ENCODE assay signal across 16 cellular contexts in genomic region chr3:174016186-174016585, GRCh38.
DNase-seq lines count a peak whose midpoint lies in the region; TF ChIP-seq lines count a peak whose summit lies in the region.
"Had no signal": no experiment of that assay in that cellular context is flagged by ENCODE, and none has a peak within 500 bp of the region (broad histone marks: within the 10 kb centered on the region; RNA-seq: fewer than 3 reads in every experiment).

No MANE protein-coding gene starts in this region.

- TF ChIP-seq POLR2A in esophagus muscularis mucosa (IDR thresholded peaks at IDR 0.05; ENCODE audit: low read depth) = no peak

- peak; percentile 29 for DNase-seq in GM03348 (ENCODE audit: low spot score)
- peak; percentile 33 for DNase-seq in SK-MEL-5 (ENCODE audit: low read depth, low spot score)
- peak; percentile 13 for DNase-seq in epithelial cell of proximal tubule (ENCODE audit: low read depth)
- DNase-seq in renal cortical epithelial cell (ENCODE audit: low read depth) = peak; percentile 41
- DNase-seq in T-helper 2 cell treated with Interferon-gamma antibody and Interleukin-4, amounts not matched to agents 5 μg/mL and 100 μg/mL, for 36 hours (ENCODE audit: low spot score) = no peak
- no peak for DNase-seq in esophagus muscularis mucosa (ENCODE audit: extremely low spot score)
- DNase-seq in activated naive CD4-positive, alpha-beta T cell treated with anti-CD3 and anti-CD28 coated beads, Interleukin-2, amount 10 ng/mL, durations not matched to agents 7 days and 5 days = no peak
- DNase-seq in NCI-H526 treated with DMSO at 0.1 percent for 48 hours (lab: John Stamatoyannopoulos, UW) = no peak
- DNase-seq: aorta; CD4-positive, alpha-beta memory T cell; effector memory CD4-positive, alpha-beta T cell; KBM-7; NCI-H1694 treated with DMSO at 0.1 percent for 48 hours; NCI-H69; stimulated activated CD4-positive, alpha-beta T cell treated with anti-CD3 and anti-CD28 coated beads, Interleukin-2, amount 100 ng/mL, for 24 hours had no signal

- CTCF ChIA-PET in activated naive CD4-positive, alpha-beta T cell treated with anti-CD3 and anti-CD28 coated beads, Interleukin-2, amount 10 ng/mL, durations not matched to agents 7 days and 5 days (lab: Charles Lee) = no interaction called here

- H3K27me3 ChIP-seq in esophagus muscularis mucosa = no peaks in the 10 kb centered on the region

- no peaks in the 10 kb centered on the region for H3K9me3 Mint-ChIP-seq in T-helper 2 cell treated with Interferon-gamma antibody and Interleukin-4, amounts not matched to agents 5 μg/mL and 100 μg/mL, for 36 hours
- peaks cover 3% of the 10 kb centered on the region for H3K9me3 Mint-ChIP-seq in activated naive CD4-positive, alpha-beta T cell treated with anti-CD3 and anti-CD28 coated beads, Interleukin-2, amount 10 ng/mL, durations not matched to agents 7 days and 5 days

- H3K36me3 ChIP-seq in esophagus muscularis mucosa = no peaks in the 10 kb centered on the region
- H3K36me3 ChIP-seq: prostate gland had no signal

- TF ChIP-seq CTCF in epithelial cell of proximal tubule (conservative IDR thresholded peaks at IDR 0.05; ENCODE audit: low read depth, low read length) (no peak), esophagus muscularis mucosa (IDR thresholded peaks at IDR 0.05) (no peak)

- H3K4me1 Mint-ChIP-seq in T-helper 2 cell treated with Interferon-gamma antibody and Interleukin-4, amounts not matched to agents 5 μg/mL and 100 μg/mL, for 36 hours (ENCODE audit: low read depth) = no peaks in the 10 kb centered on the region
- H3K4me1 Mint-ChIP-seq in activated naive CD4-positive, alpha-beta T cell treated with anti-CD3 and anti-CD28 coated beads, Interleukin-2, amount 10 ng/mL, durations not matched to agents 7 days and 5 days = no peaks in the 10 kb centered on the region
- H3K4me1 Mint-ChIP-seq: CD4-positive, alpha-beta memory T cell had no signal

- intact Hi-C loops in esophagus muscularis mucosa (cut with DNase I) = no loop called here

- H3K27ac ChIP-seq in esophagus muscularis mucosa (replicated peaks in 1 of 4) = no peak overlapping the region
- H3K27ac ChIP-seq: prostate gland had no signal

- no peaks in the 10 kb centered on the region for H3K27me3 Mint-ChIP-seq in T-helper 2 cell treated with Interferon-gamma antibody and Interleukin-4, amounts not matched to agents 5 μg/mL and 100 μg/mL, for 36 hours (ENCODE audit: low read depth)
- no peaks in the 10 kb centered on the region for H3K27me3 Mint-ChIP-seq in activated naive CD4-positive, alpha-beta T cell treated with anti-CD3 and anti-CD28 coated beads, Interleukin-2, amount 10 ng/mL, durations not matched to agents 7 days and 5 days
- H3K27me3 Mint-ChIP-seq: CD4-positive, alpha-beta memory T cell had no signal

- 85% methylated on average over 4 of the region's 4 CpGs for WGBS in esophagus muscularis mucosa

- TF ChIP-seq EP300 in esophagus muscularis mucosa (IDR thresholded peaks at IDR 0.05) = no peak

- H3K4me1 ChIP-seq in esophagus muscularis mucosa = no peaks in the 10 kb centered on the region
- H3K4me1 ChIP-seq: prostate gland had no signal

- H3K4me3 Mint-ChIP-seq in T-helper 2 cell treated with Interferon-gamma antibody and Interleukin-4, amounts not matched to agents 5 μg/mL and 100 μg/mL, for 36 hours = no peak overlapping the region
- no peak overlapping the region for H3K4me3 Mint-ChIP-seq in activated naive CD4-positive, alpha-beta T cell treated with anti-CD3 and anti-CD28 coated beads, Interleukin-2, amount 10 ng/mL, durations not matched to agents 7 days and 5 days
- H3K4me3 Mint-ChIP-seq: CD4-positive, alpha-beta memory T cell had no signal

- H3K36me3 Mint-ChIP-seq in T-helper 2 cell treated with Interferon-gamma antibody and Interleukin-4, amounts not matched to agents 5 μg/mL and 100 μg/mL, for 36 hours (ENCODE audit: low read depth) = no peaks in the 10 kb centered on the region
- H3K36me3 Mint-ChIP-seq in activated naive CD4-positive, alpha-beta T cell treated with anti-CD3 and anti-CD28 coated beads, Interleukin-2, amount 10 ng/mL, durations not matched to agents 7 days and 5 days = no peaks in the 10 kb centered on the region
- H3K36me3 Mint-ChIP-seq: CD4-positive, alpha-beta memory T cell had no signal

- H3K4me3 ChIP-seq in epithelial cell of proximal tubule (ENCODE audit: low read depth, low read length) (no peak overlapping the region), esophagus muscularis mucosa (no peak overlapping the region)
- H3K4me3 ChIP-seq: prostate gland had no signal

- in situ Hi-C loops in SK-MEL-5 (cut with HindIII; ENCODE audit: low pct_unique_long_range_greater_than_20kb, low sequenced_read_pairs) = no loop called here

- H3K9me3 ChIP-seq in esophagus muscularis mucosa = no peaks in the 10 kb centered on the region
- H3K9me3 ChIP-seq: prostate gland had no signal

- no peak overlapping the region for H3K27ac Mint-ChIP-seq in T-helper 2 cell treated with Interferon-gamma antibody and Interleukin-4, amounts not matched to agents 5 μg/mL and 100 μg/mL, for 36 hours
- no peak overlapping the region for H3K27ac Mint-ChIP-seq in activated naive CD4-positive, alpha-beta T cell treated with anti-CD3 and anti-CD28 coated beads, Interleukin-2, amount 10 ng/mL, durations not matched to agents 7 days and 5 days
- H3K27ac Mint-ChIP-seq: CD4-positive, alpha-beta memory T cell had no signal

Comparison
In these comparisons a context has a peak if more than half of its experiments do, and no peak if none do; other contexts are left out.
1. DNase-seq: peak in GM03348 (single experiment), SK-MEL-5 (single experiment), epithelial cell of proximal tubule (single experiment) and renal cortical epithelial cell (single experiment); none in T-helper 2 cell treated with Interferon-gamma antibody and Interleukin-4, amounts not matched to agents 5 μg/mL and 100 μg/mL, for 36 hours (single experiment), esophagus muscularis mucosa (single experiment), activated naive CD4-positive, alpha-beta T cell treated with anti-CD3 and anti-CD28 coated beads, Interleukin-2, amount 10 ng/mL, durations not matched to agents 7 days and 5 days (single experiment) and NCI-H526 treated with DMSO at 0.1 percent for 48 hours (single experiment).